In genomic region chr1:153553096-153553495, GRCh38 we compare ENCODE assay signal across 21 cellular contexts. TPM values are rescaled to one million over a fixed set of nuclear protein-coding genes. Genes with fewer than 3 reads are reported as not detected.
A peak's percentile ranks its signal among the peaks of the same experiment; 100 is the strongest.
DNase-seq lines count a peak whose midpoint lies in the region; ATAC-seq and TF ChIP-seq lines count a peak whose summit lies in the region.
"Had no signal": no experiment of that assay in that cellular context is flagged by ENCODE, and none has a peak within 500 bp of the region (broad histone marks: within the 10 kb centered on the region; RNA-seq: fewer than 3 reads in every experiment).

No MANE protein-coding gene starts in this region.

- H3K18ac ChIP-seq in neuronal stem cell (ENCODE audit: low read length) = no peak overlapping the region

- H4K91ac ChIP-seq in neuronal stem cell (ENCODE audit: low read depth, low read length, poor library complexity) = no peak overlapping the region

- H3K27ac ChIP-seq in RWPE2 (ENCODE audit: poor library complexity, severe bottlenecking) (peak overlapping the region; percentile 100), neuronal stem cell (replicated peaks; ENCODE audit: low read length) (no peak overlapping the region), vagina (peak overlapping the region; percentile 54)
- H3K27ac ChIP-seq: neural progenitor cell, SJCRH30 had no signal

- H2AK5ac ChIP-seq in neuronal stem cell (ENCODE audit: low read depth, low read length) = peak overlapping the region; percentile 15

- H2BK15ac ChIP-seq in neuronal stem cell (ENCODE audit: low read length) = peak overlapping the region; percentile 29

- H3K9ac ChIP-seq in neuronal stem cell (ENCODE audit: low read depth, low read length, poor library complexity) = no peak overlapping the region
- H3K9ac ChIP-seq: neural progenitor cell had no signal

- H2AFZ ChIP-seq in neuronal stem cell (ENCODE audit: low read length) = no peak overlapping the region
- H2AFZ ChIP-seq: hepatocyte, neural progenitor cell had no signal

- H3K27me3 ChIP-seq in RWPE2 (ENCODE audit: insufficient read depth, poor library complexity, severe bottlenecking) (no peaks in the 10 kb centered on the region), neuronal stem cell (ENCODE audit: control insufficient read depth in 3 of 3, insufficient read depth in 3 of 3, low read depth in 1 of 3, low read length in 3 of 3) (peaks cover 0 to 23% (median 0%) of the 10 kb centered on the region in 3 experiments), vagina (no peaks in the 10 kb centered on the region)
- H3K27me3 ChIP-seq: hepatocyte, neural progenitor cell, SJCRH30, spleen had no signal

- H3K9me3 ChIP-seq in RWPE2 (ENCODE audit: severe bottlenecking) = no peaks in the 10 kb centered on the region
- no peaks in the 10 kb centered on the region for H3K9me3 ChIP-seq in neuronal stem cell (replicated peaks in 1 of 2; ENCODE audit: control insufficient read depth in 2 of 2, insufficient read depth in 1 of 2, low read depth in 1 of 2, low read length in 2 of 2)
- no peaks in the 10 kb centered on the region for H3K9me3 ChIP-seq in vagina
- H3K9me3 ChIP-seq: SJCRH30, spleen had no signal

- intact Hi-C loops in vagina (cut with DNase I) = no loop called here

- H3K23ac ChIP-seq in neuronal stem cell (ENCODE audit: low read depth, low read length, poor library complexity) = no peak overlapping the region

- no peak; the same call in 2 of the 3 replicates for ATAC-seq in RWPE2 (ENCODE audit: low read depth)
- ATAC-seq in SK-N-SH treated with all-trans-retinoic acid at 6 μM for 48 hours = no peak

- no peak for TF ChIP-seq CTCF in RWPE2 (IDR thresholded peaks at IDR 0.05; ENCODE audit: poor library complexity, severe bottlenecking)
- no peak for TF ChIP-seq CTCF in vagina (IDR thresholded peaks at IDR 0.05)

- H3K4me3 ChIP-seq in RWPE2 (ENCODE audit: severe bottlenecking) = no peak overlapping the region
- H3K4me3 ChIP-seq in neuronal stem cell (ENCODE audit: low read length in 2 of 2) = no peak overlapping the region
- no peak overlapping the region for H3K4me3 ChIP-seq in vagina
- H3K4me3 ChIP-seq: hepatocyte, neural progenitor cell, SJCRH30, spleen had no signal

- H3K14ac ChIP-seq in neuronal stem cell (ENCODE audit: low read length) = no peak overlapping the region

- TF ChIP-seq POLR2A in erythroblast (IDR thresholded peaks at IDR 0.05; ENCODE audit: low read length) (peak; percentile 22), vagina (IDR thresholded peaks at IDR 0.05) (no peak)

- H2BK5ac ChIP-seq in neuronal stem cell (ENCODE audit: low read length) = no peak overlapping the region

- DNase-seq in RWPE2 (ENCODE audit: low spot score) (peak; percentile 61), erythroblast (lab: John Stamatoyannopoulos, UW) (peak; percentile 51 to 80), neuronal stem cell (ENCODE audit: low spot score) (no peak), vagina (ENCODE audit: extremely low spot score in 2 of 2) (no peak), globus pallidus (ENCODE audit: low spot score) (no peak)
- no peak for DNase-seq in stimulated activated CD4-positive, alpha-beta T cell treated with anti-CD3 and anti-CD28 coated beads, Interleukin-4, amount 100 ng/mL, for 1 hour
- DNase-seq: activated CD4-positive, alpha-beta memory T cell treated with anti-CD3 and anti-CD28 coated beads, Interleukin-2, amount 10 ng/mL, durations not matched to agents 7 days and 5 days; activated naive CD4-positive, alpha-beta T cell treated with anti-CD3 and anti-CD28 coated beads, Interleukin-2, amount 50 U/mL, for 16 hours; activated T-cell treated with anti-CD3 and anti-CD28 coated beads, Interleukin-2, amount 50 U/mL, for 24 hours; midbrain; NCI-H1105 treated with DMSO at 0.1 percent for 48 hours; NCI-H526 treated with DMSO at 0.1 percent for 48 hours; OCI-M1; SJCRH30 had no signal

- no peak overlapping the region for H3K4me2 ChIP-seq in neuronal stem cell (ENCODE audit: insufficient read depth, low read length, poor library complexity, severe bottlenecking)
- H3K4me2 ChIP-seq: hepatocyte, neural progenitor cell had no signal

- H2BK12ac ChIP-seq in neuronal stem cell (ENCODE audit: low read length) = no peak overlapping the region

- no peak overlapping the region for H3K4ac ChIP-seq in neuronal stem cell (ENCODE audit: low read length)

- H2BK120ac ChIP-seq in neuronal stem cell (ENCODE audit: low read depth, low read length) = no peak overlapping the region

- H3K36me3 ChIP-seq in RWPE2 (ENCODE audit: low read depth) (peaks cover 87% of the 10 kb centered on the region), neuronal stem cell (replicated peaks in 1 of 2; ENCODE audit: control insufficient read depth in 2 of 2, insufficient read depth in 2 of 2, low read length in 2 of 2) (no peaks in the 10 kb centered on the region), vagina (no peaks in the 10 kb centered on the region)
- H3K36me3 ChIP-seq: neural progenitor cell, SJCRH30, spleen had no signal

- H3K4me1 ChIP-seq in RWPE2 (ENCODE audit: insufficient read depth, poor library complexity, severe bottlenecking) = peaks cover 13% of the 10 kb centered on the region
- H3K4me1 ChIP-seq in neuronal stem cell (ENCODE audit: control insufficient read depth in 2 of 2, insufficient read depth in 1 of 2, low read depth in 1 of 2, low read length in 2 of 2) = peaks cover 0 to 9% of the 10 kb centered on the region in 2 donors
- H3K4me1 ChIP-seq in vagina = peaks cover 57% of the 10 kb centered on the region
- H3K4me1 ChIP-seq: neural progenitor cell had no signal

- no peaks in the 10 kb centered on the region for H3K79me1 ChIP-seq in neuronal stem cell (ENCODE audit: low read depth, low read length)

- WGBS in neuronal stem cell (ENCODE audit: extremely low coverage in 2 of 2, insufficient read length in 2 of 2, insufficient replicate concordance in 1 of 2), 2 donors = no CpG with 5 or more reads among the region's 12 CpGs

- H4K8ac ChIP-seq in neuronal stem cell (ENCODE audit: low read depth, low read length) = no peak overlapping the region

TF ChIP-seq in SK-N-SH treated with all-trans-retinoic acid at 6 μM for 48 hours, 23 proteins besides CTCF, POLR2A, EP300 and RAD21 (continues in another document):
- no peak for TF ChIP-seq TCF4 (CRISPR knock-in tag; IDR thresholded peaks at IDR 0.05; ENCODE audit: borderline replicate concordance)
- no peak for TF ChIP-seq GLIS3 (CRISPR knock-in tag; IDR thresholded peaks at IDR 0.05)
- no peak for TF ChIP-seq ZFP3 (CRISPR knock-in tag; IDR thresholded peaks at IDR 0.05)
- no peak for TF ChIP-seq CSDC2 (CRISPR knock-in tag; IDR thresholded peaks at IDR 0.05)
- TF ChIP-seq RARB (CRISPR knock-in tag; IDR thresholded peaks at IDR 0.05) = no peak
- TF ChIP-seq BACH2 (CRISPR knock-in tag; IDR thresholded peaks at IDR 0.05; ENCODE audit: borderline replicate concordance) = no peak
- no peak for TF ChIP-seq CREB5 (CRISPR knock-in tag; IDR thresholded peaks at IDR 0.05; ENCODE audit: low read depth)
- no peak for TF ChIP-seq OSR1 (CRISPR knock-in tag; IDR thresholded peaks at IDR 0.05)
- no peak for TF ChIP-seq CSRNP3 (CRISPR knock-in tag; IDR thresholded peaks at IDR 0.05)

RNA-seq across cellular contexts. Expression of gene S100A3, which starts 4.0 kb away (rescaled TPM):
- 0.07 TPM for polyA plus RNA-seq in neuronal stem cell (2013, experiment 1 of 2)
- polyA plus RNA-seq in neuronal stem cell (2013, experiment 2 of 2) = 0.15 TPM
- 9.6 TPM for total RNA-seq in vagina
- total RNA-seq: activated CD4-positive, alpha-beta memory T cell treated with anti-CD3 and anti-CD28 coated beads, Interleukin-2, amount 10 ng/mL, durations not matched to agents 7 days and 5 days; T-helper 2 cell treated with Interferon-gamma antibody and Interleukin-4, amounts not matched to agents 100 ng/mL and 5 ng/mL, for 36 hours had no signal

RNA-seq across cellular contexts. Expression of gene S100A4, which starts 7.5 kb away (rescaled TPM):
- 51.2 TPM for polyA plus RNA-seq in neuronal stem cell (2013, experiment 1 of 2)
- 52.2 TPM for polyA plus RNA-seq in neuronal stem cell (2013, experiment 2 of 2)
- total RNA-seq in vagina = 375 TPM

RNA-seq across cellular contexts. Expression of gene S100A5, which starts 12.4 kb away (rescaled TPM):
- polyA plus RNA-seq in neuronal stem cell (2013, experiment 1 of 2) = not detected
- not detected for polyA plus RNA-seq in neuronal stem cell (2013, experiment 2 of 2)
- total RNA-seq in vagina = not detected
- total RNA-seq: hepatocyte, pulmonary artery endothelial cell, SJCRH30, WTC11 had no signal

RNA-seq across cellular contexts. Expression of gene S100A2, which starts 12.5 kb away (rescaled TPM):
- polyA plus RNA-seq in neuronal stem cell (2013, experiment 1 of 2) = 0.86 TPM
- polyA plus RNA-seq in neuronal stem cell (2013, experiment 2 of 2) = 0.73 TPM
- 470 TPM for total RNA-seq in vagina

RNA-seq across cellular contexts. Expression of gene S100A6, which starts 17.3 kb away (rescaled TPM):
- polyA plus RNA-seq in neuronal stem cell (2013, experiment 1 of 2) = 17.2 TPM
- 17.4 TPM for polyA plus RNA-seq in neuronal stem cell (2013, experiment 2 of 2)
- 562 TPM for total RNA-seq in vagina

Comparison
In these comparisons a context has a peak if more than half of its experiments do, and no peak if none do; other contexts are left out.
1. DNase-seq: peak in RWPE2 (single experiment) and erythroblast (2 of 2); none in neuronal stem cell (single experiment), vagina (0 of 2), stimulated activated CD4-positive, alpha-beta T cell treated with anti-CD3 and anti-CD28 coated beads, Interleukin-4, amount 100 ng/mL, for 1 hour (single experiment) and globus pallidus (single experiment).